ENCODE assay signal across 1 cellular context in genomic region chr10:101879456-101880189, GRCh38.
TF ChIP-seq lines count a peak whose summit lies in the region.

No MANE protein-coding gene starts in this region.

TF ChIP-seq in HEK293T, 16 proteins besides CTCF, POLR2A, EP300 and RAD21 (continued from another document):
- TF ChIP-seq ZNF384 (IDR thresholded peaks at IDR 0.05) = no peak
- TF ChIP-seq TARDBP (IDR thresholded peaks at IDR 0.05) = no peak
- TF ChIP-seq BHLHE40 (IDR thresholded peaks at IDR 0.05; ENCODE audit: borderline replicate concordance) = no peak
- no peak for TF ChIP-seq FOXK2 (IDR thresholded peaks at IDR 0.05)
